In genomic region chr3:123960791-123961507, GRCh38 we compare ENCODE assay signal across 8 cellular contexts. TPM values are rescaled to one million over a fixed set of nuclear protein-coding genes. Genes with fewer than 3 reads are reported as not detected.
DNase-seq lines count a peak whose midpoint lies in the region; ATAC-seq, FAIRE-seq and TF ChIP-seq lines count a peak whose summit lies in the region.

Gene CCDC14 (minus strand): TSS chr3:123961229. CDS start chr3:123961173, 56 bp downstream.

- no peak for TF ChIP-seq CTCF in BE2C (IDR thresholded peaks at IDR 0.05; ENCODE audit: low read depth, low read length)
- TF ChIP-seq CTCF in coronary artery (IDR thresholded peaks at IDR 0.05), result no peak

- H3K9me3 ChIP-seq in BE2C, result no peaks in the 10 kb centered on the region

- H3K36me3 ChIP-seq in BE2C, result peaks cover 4% of the 10 kb centered on the region

- H3K27ac ChIP-seq in coronary artery, result peak within 1 kb of the TSS; percentile 83 to 86

- ATAC-seq in HG03442 (IDR thresholded peaks at IDR 0.05; ENCODE audit: unreplicated experiment) (peak; percentile 78), left colon (peak; percentile 95)

- intact Hi-C loops in left colon (cut with DNase I, micrococcal nuclease), result no loop called here

- peak within 1 kb of the TSS; percentile 98 for H3K4me3 ChIP-seq in BE2C (ENCODE audit: low read depth, low read length)
- peak within 1 kb of the TSS; percentile 79 for H3K4me3 ChIP-seq in coronary artery

- peak; percentile 90 for FAIRE-seq in GM19239 (lab: Jason Lieb, UNC)

- no peaks in the 10 kb centered on the region for H3K27me3 ChIP-seq in BE2C

- H3K4me1 ChIP-seq in BE2C, result no peaks in the 10 kb centered on the region

- DNase-seq in BE2C (peak; percentile 99), GM19239 (ENCODE audit: insufficient read length, low spot score) (peak; percentile 45), NCI-H524 treated with DMSO at 0.1 percent for 48 hours (lab: John Stamatoyannopoulos, UW) (peak; percentile 96), coronary artery (ENCODE audit: low spot score) (peak; percentile 96), left colon (peak; percentile 92 to 95)
- DNase-seq in activated CD4-positive, alpha-beta T cell treated with anti-CD3 and anti-CD28 coated beads for 48 hours, result peak; percentile 89
- DNase-seq in stimulated activated CD4-positive, alpha-beta T cell treated with anti-CD3 and anti-CD28 coated beads, Interleukin-1b, Interleukin-23, amount 100 ng/mL, for 4 hours (ENCODE audit: low read depth in 2 of 2), result peak; percentile 55 to 73

RNA-seq across cellular contexts. Expression of gene CCDC14, which starts in this region (rescaled TPM):
- polyA plus RNA-seq in BE2C (2012; ENCODE audit: insufficient read depth, insufficient read length, low read depth), result 33.2 TPM
- total RNA-seq in left colon, result 10 to 100 TPM; 63.6 to 73.7 TPM

Comparison
In these comparisons a context has a peak if more than half of its experiments do, and no peak if none do; other contexts are left out.
1. Peak in every context shown above with its lines: DNase-seq, ATAC-seq, H3K4me3 ChIP-seq and H3K27ac ChIP-seq.
2. DNase-seq: peak in every context shown above with its lines; median percentile 99 in BE2C; 96 in NCI-H524 treated with DMSO at 0.1 percent for 48 hours; 96 in coronary artery; 94 in left colon; 89 in activated CD4-positive, alpha-beta T cell treated with anti-CD3 and anti-CD28 coated beads for 48 hours; 64 in stimulated activated CD4-positive, alpha-beta T cell treated with anti-CD3 and anti-CD28 coated beads, Interleukin-1b, Interleukin-23, amount 100 ng/mL, for 4 hours; 45 in GM19239.